Comparison of ENCODE assay signal across 2 cellular contexts in the genomic region with DNA sequence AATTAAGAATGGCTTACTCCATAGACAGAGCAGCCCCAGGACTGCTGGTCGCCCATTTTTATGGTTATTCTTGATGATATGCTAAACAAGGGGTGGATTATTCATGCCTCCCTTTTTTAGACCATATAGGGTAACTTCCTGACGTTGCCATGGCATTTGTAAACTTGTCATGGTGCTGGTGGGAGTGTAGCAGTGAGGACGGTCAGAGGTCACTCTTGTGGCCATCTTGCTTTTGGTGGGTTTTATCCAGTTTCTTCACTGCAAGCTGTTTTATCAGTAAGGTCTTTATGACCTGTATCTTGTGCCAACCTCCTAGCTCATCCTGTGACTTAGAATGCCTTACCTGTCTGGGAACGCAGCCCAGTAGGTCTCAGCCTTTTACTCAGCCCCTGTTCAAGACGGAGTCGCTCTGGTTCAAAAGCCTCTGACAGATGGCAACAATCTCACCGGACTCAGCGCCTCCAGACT.
TF ChIP-seq lines count a peak whose summit lies in the region.

No MANE protein-coding gene starts in this region.

TF ChIP-seq in IMR-90, 13 proteins besides CTCF, POLR2A, EP300 and RAD21:
- TF ChIP-seq CEBPB (IDR thresholded peaks at IDR 0.05; ENCODE audit: low read depth, low read length) (no peak), NFE2L2 (IDR thresholded peaks at IDR 0.05; ENCODE audit: low read depth, low read length) (no peak), MAFK (IDR thresholded peaks at IDR 0.05; ENCODE audit: low read depth, low read length) (no peak), CHD1 (IDR thresholded peaks at IDR 0.05; ENCODE audit: low read depth, low read length) (no peak), RFX5 (IDR thresholded peaks at IDR 0.05; ENCODE audit: low read depth, low read length) (no peak), MXI1 (IDR thresholded peaks at IDR 0.05; ENCODE audit: borderline replicate concordance, low read depth, low read length) (no peak), RCOR1 (IDR thresholded peaks at IDR 0.05; ENCODE audit: insufficient replicate concordance, low read length) (no peak), FOS (IDR thresholded peaks at IDR 0.05; ENCODE audit: low read depth, low read length) (no peak), SMC3 (IDR thresholded peaks at IDR 0.05; ENCODE audit: low read depth, low read length) (no peak), MAZ (IDR thresholded peaks at IDR 0.05; ENCODE audit: borderline replicate concordance, low read depth, low read length) (no peak), BHLHE40 (IDR thresholded peaks at IDR 0.05; ENCODE audit: low read depth, low read length) (no peak)
- TF ChIP-seq, protein P1, sequence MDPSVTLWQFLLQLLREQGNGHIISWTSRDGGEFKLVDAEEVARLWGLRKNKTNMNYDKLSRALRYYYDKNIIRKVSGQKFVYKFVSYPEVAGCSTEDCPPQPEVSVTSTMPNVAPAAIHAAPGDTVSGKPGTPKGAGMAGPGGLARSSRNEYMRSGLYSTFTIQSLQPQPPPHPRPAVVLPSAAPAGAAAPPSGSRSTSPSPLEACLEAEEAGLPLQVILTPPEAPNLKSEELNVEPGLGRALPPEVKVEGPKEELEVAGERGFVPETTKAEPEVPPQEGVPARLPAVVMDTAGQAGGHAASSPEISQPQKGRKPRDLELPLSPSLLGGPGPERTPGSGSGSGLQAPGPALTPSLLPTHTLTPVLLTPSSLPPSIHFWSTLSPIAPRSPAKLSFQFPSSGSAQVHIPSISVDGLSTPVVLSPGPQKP (IDR thresholded peaks at IDR 0.05; ENCODE audit: borderline replicate concordance, low read depth, low read length), result no peak
- TF ChIP-seq, protein P2, sequence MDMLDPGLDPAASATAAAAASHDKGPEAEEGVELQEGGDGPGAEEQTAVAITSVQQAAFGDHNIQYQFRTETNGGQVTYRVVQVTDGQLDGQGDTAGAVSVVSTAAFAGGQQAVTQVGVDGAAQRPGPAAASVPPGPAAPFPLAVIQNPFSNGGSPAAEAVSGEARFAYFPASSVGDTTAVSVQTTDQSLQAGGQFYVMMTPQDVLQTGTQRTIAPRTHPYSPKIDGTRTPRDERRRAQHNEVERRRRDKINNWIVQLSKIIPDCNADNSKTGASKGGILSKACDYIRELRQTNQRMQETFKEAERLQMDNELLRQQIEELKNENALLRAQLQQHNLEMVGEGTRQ (IDR thresholded peaks at IDR 0.05; ENCODE audit: low read depth, low read length), result no peak

TF ChIP-seq in HepG2, 621 proteins besides CTCF, POLR2A, EP300 and RAD21:
- TF ChIP-seq SRF (IDR thresholded peaks at IDR 0.05; ENCODE audit: low read depth, low read length) (peak; percentile 76; the same call in 1 of the 2 replicates), SAP130 (CRISPR knock-in tag; IDR thresholded peaks at IDR 0.05; ENCODE audit: low read depth) (peak; percentile 5; the same call in 1 of the 2 replicates), RFX1 (IDR thresholded peaks at IDR 0.05) (peak; percentile 64; the same call in 1 of the 2 replicates), ZNF253 (CRISPR knock-in tag; IDR thresholded peaks at IDR 0.05; ENCODE audit: borderline replicate concordance) (no peak), RFX3 (CRISPR knock-in tag; IDR thresholded peaks at IDR 0.05) (peak; percentile 67; the same call in 1 of the 2 replicates)
